18 cellular contexts compared by ENCODE assay signal in the genomic region with DNA sequence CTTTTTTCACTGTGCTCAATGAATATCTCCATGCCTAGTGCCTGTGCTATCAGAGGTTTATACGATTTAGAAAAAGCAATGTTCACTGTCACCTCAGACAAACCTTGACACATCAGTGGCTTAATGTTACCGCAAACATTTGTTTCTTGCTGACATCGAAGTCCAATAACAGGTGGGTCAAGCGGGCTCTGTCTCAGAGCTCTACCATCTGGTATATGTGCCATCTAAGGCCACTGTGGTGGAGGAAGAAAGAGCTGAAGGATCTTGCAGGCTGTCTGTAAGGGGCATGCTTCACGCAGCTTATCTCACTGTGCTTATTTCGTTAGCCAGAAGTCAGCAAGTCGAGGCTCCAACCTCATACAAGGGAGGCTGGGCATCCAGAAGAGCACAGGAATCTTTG.
A peak's percentile ranks its signal among the peaks of the same experiment; 100 is the strongest.
DNase-seq lines count a peak whose midpoint lies in the region; ATAC-seq, FAIRE-seq and TF ChIP-seq lines count a peak whose summit lies in the region.
"Had no signal": no experiment of that assay in that cellular context is flagged by ENCODE, and none has a peak within 500 bp of the region (broad histone marks: within the 10 kb centered on the region; RNA-seq: fewer than 3 reads in every experiment).

No MANE protein-coding gene starts in this region.

- FAIRE-seq in GM12892 (lab: Jason Lieb, UNC) = no peak
- FAIRE-seq: GM12878, GM18507, HTR-8/SVneo had no signal

- peaks cover 46% of the 10 kb centered on the region for H3K4me1 ChIP-seq in SJCRH30
- H3K4me1 ChIP-seq in psoas muscle = no peaks in the 10 kb centered on the region
- H3K4me1 ChIP-seq: BLaER1 had no signal

- TF ChIP-seq POLR2A in GM12892 (IDR thresholded peaks at IDR 0.05; ENCODE audit: low read depth, low read length) = no peak

- H3K4me3 ChIP-seq in SJCRH30 = no peak overlapping the region
- no peak overlapping the region for H3K4me3 ChIP-seq in psoas muscle
- H3K4me3 ChIP-seq: BLaER1, GM12878, GM23338 had no signal

- H3K27ac ChIP-seq in SJCRH30 = peak overlapping the region; percentile 90
- no peak overlapping the region for H3K27ac ChIP-seq in psoas muscle
- H3K27ac ChIP-seq: 22Rv1, BLaER1 had no signal

- intact Hi-C loops in psoas muscle (cut with DNase I) = loop anchor here in 1 of 2 donors (10.0 kb wide), 1 partner anchor 92 kb away; no protein-coding TSS in a partner anchor

- H3K27me3 ChIP-seq in SJCRH30 = no peaks in the 10 kb centered on the region
- no peaks in the 10 kb centered on the region for H3K27me3 ChIP-seq in psoas muscle (ENCODE audit: insufficient read depth in 3 of 3, low read length in 2 of 3)
- H3K27me3 ChIP-seq: BLaER1 had no signal

- no peak for TF ChIP-seq CTCF in psoas muscle (IDR thresholded peaks at IDR 0.05)

- no peaks in the 10 kb centered on the region for H3K9me3 ChIP-seq in SJCRH30 (replicated peaks)
- no peaks in the 10 kb centered on the region for H3K9me3 ChIP-seq in psoas muscle
- H3K9me3 ChIP-seq: BLaER1 had no signal

- DNase-seq in NCI-H82 (lab: John Stamatoyannopoulos, UW) (peak; percentile 46), NCI-H82 treated with DMSO at 0.1 percent for 48 hours (lab: John Stamatoyannopoulos, UW; ENCODE audit: unreplicated experiment) (no peak), SJCRH30 (peak; percentile 67 to 70), myocyte (ENCODE audit: low read depth) (peak; percentile 92), psoas muscle (no peak), 8988T (no peak), GM12892 (ENCODE audit: insufficient read length) (no peak), cerebellum (ENCODE audit: low spot score) (no peak)
- DNase-seq: Calu3; CD4-positive, alpha-beta memory T cell; DMS79 treated with DMSO at 0.1 percent for 48 hours; H9 had no signal

- WGBS in psoas muscle, 3 donors = 40 to 53% (median 43%) methylated on average over 7 of the region's 7 CpGs

- H3K36me3 ChIP-seq in SJCRH30 = no peaks in the 10 kb centered on the region
- no peaks in the 10 kb centered on the region for H3K36me3 ChIP-seq in psoas muscle (ENCODE audit: insufficient read depth in 1 of 2, low read depth in 1 of 2)
- H3K36me3 ChIP-seq: BLaER1 had no signal

- peak in 3 of 4 donors; percentile 59 to 73 (median 69) for ATAC-seq in psoas muscle
- ATAC-seq: GM12878, GM23338 had no signal

Comparison
In these comparisons a context has a peak if more than half of its experiments do, and no peak if none do; other contexts are left out.
1. DNase-seq: peak in NCI-H82 (single experiment), SJCRH30 (2 of 2) and myocyte (single experiment); none in NCI-H82 treated with DMSO at 0.1 percent for 48 hours (single experiment), psoas muscle (0 of 2), 8988T (single experiment), GM12892 (single experiment) and cerebellum (single experiment).